Comparison of ENCODE assay signal across 28 cellular contexts in genomic region chr12:23433121-23433520, GRCh38.
"Had no signal": no experiment of that assay in that cellular context is flagged by ENCODE, and none has a peak within 500 bp of the region (broad histone marks: within the 10 kb centered on the region; RNA-seq: fewer than 3 reads in every experiment).

No MANE protein-coding gene starts in this region.

- DNase-seq: colonic mucosa; cortex of kidney; dermis blood vessel endothelial cell; dorsolateral prefrontal cortex; effector CD4-positive, alpha-beta T cell; effector CD8-positive, alpha-beta T cell; effector memory CD4-positive, alpha-beta T cell; effector memory CD8-positive, alpha-beta T cell; endodermal cell; erythroblast; esophagus squamous epithelium; foreskin fibroblast; foreskin keratinocyte; foreskin melanocyte; gastrocnemius medialis; glutamatergic neuron; head of caudate nucleus; heart left ventricle; heart right ventricle had no signal

- H3K27me3 ChIP-seq: colonic mucosa, dorsolateral prefrontal cortex, esophagus muscularis mucosa, esophagus squamous epithelium, foreskin keratinocyte, gastrocnemius medialis, gastroesophageal sphincter, heart left ventricle, heart right ventricle had no signal

- H3K36me3 ChIP-seq: colonic mucosa, esophagus muscularis mucosa, esophagus squamous epithelium, gastrocnemius medialis, gastroesophageal sphincter, heart left ventricle, heart right ventricle had no signal

- ATAC-seq: effector memory CD8-positive, alpha-beta T cell; esophagus mucosa; foreskin keratinocyte; gastrocnemius medialis; gastroesophageal sphincter; heart left ventricle; heart right ventricle had no signal

- H3K4me1 ChIP-seq: colonic mucosa, esophagus muscularis mucosa, esophagus squamous epithelium, foreskin keratinocyte, gastrocnemius medialis, gastroesophageal sphincter, heart left ventricle, heart right ventricle had no signal

- H3K4me3 ChIP-seq: colonic mucosa, coronary artery, dorsolateral prefrontal cortex, esophagus muscularis mucosa, esophagus squamous epithelium, gastrocnemius medialis, gastroesophageal sphincter, heart left ventricle, heart right ventricle had no signal

- FAIRE-seq: colon, endometrium, endothelial cell of umbilical vein, frontal cortex had no signal

- H3K9me3 ChIP-seq: colonic mucosa, esophagus muscularis mucosa, esophagus squamous epithelium, gastrocnemius medialis had no signal

- H3K27ac ChIP-seq: colonic mucosa, coronary artery, dorsolateral prefrontal cortex, epithelial cell of prostate, esophagus muscularis mucosa, esophagus squamous epithelium, foreskin keratinocyte, gastrocnemius medialis, gastroesophageal sphincter, heart left ventricle, heart right ventricle had no signal
